In the genomic region with DNA sequence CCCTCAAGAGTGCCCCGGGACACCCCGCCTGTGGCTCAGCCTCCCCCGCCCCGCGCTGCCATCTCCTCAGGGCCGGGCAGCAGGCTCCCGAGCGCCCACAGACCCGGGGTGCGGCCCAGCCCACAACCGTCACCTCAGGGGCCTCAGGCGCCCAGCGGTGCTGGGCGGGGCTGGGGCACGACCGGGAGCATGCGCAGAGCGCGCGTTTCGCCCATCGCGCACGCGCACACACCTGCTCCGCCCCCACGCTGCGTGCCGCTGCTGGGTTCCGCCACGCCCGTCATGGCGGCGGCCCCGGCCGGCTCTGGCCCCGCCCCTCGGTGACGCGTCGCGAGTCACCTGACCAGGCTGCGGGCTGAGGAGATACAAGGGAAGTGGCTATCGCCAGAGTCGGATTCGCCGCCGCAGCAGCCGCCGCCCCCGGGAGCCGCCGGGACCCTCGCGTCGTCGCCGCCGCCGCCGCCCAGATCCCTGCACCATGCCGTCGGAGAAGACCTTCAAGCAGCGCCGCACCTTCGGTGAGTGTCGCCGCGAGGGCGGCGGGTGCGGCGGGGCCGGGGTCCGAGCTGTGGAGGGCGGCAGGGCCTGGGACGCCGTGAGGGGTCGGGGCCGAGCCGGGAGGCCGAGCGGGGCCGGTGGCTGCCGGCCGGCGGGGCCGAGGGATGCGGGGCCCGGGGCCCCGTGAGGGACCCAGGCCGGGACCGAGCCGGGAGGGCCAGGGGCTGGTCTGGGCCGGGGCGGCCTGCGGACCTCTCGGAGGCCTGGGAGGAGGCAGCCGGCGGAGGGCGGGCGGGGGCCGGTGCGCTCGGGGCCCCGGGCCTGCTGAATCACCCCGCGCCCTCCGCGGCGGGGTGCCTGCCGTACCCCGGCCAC, we compare ENCODE assay signal across 7 cellular contexts.
DNase-seq lines count a peak whose midpoint lies in the region; ATAC-seq and TF ChIP-seq lines count a peak whose summit lies in the region.

A gene (plus strand): TSS at position 387 of the 873 bp plus-strand sequence. CDS start 92 bp downstream, at position 479.

- H3K4me3 ChIP-seq in astrocyte of the cerebellum (ENCODE audit: low read depth, low read length): peak within 1 kb of the TSS; percentile 67

- no peak for TF ChIP-seq CTCF in astrocyte of the cerebellum (IDR thresholded peaks at IDR 0.05; ENCODE audit: low read depth, low read length, missing control alignments)

- peak; percentile 86 to 89 for DNase-seq in NCI-H2081 (lab: John Stamatoyannopoulos, UW)
- peak; percentile 96 for DNase-seq in T-helper 9 cell
- DNase-seq in astrocyte of the cerebellum (ENCODE audit: low read depth): peak; percentile 88
- peak; percentile 97 for DNase-seq in hepatic stellate cell (ENCODE audit: low spot score)
- peak; percentile 99 for DNase-seq in retina

- peak; percentile 23 for ATAC-seq in GM18508 (IDR thresholded peaks at IDR 0.05; ENCODE audit: insufficient read depth, unreplicated experiment)
- ATAC-seq in HG02981 (IDR thresholded peaks at IDR 0.05; ENCODE audit: unreplicated experiment): peak; percentile 59

- in situ Hi-C loops in astrocyte of the cerebellum (cut with HindIII; ENCODE audit: low sequenced_read_pairs): no loop called here

Comparison
In these comparisons a context has a peak if more than half of its experiments do, and no peak if none do; other contexts are left out.
1. Peak in every context shown above with its lines: DNase-seq, ATAC-seq and H3K4me3 ChIP-seq.